1 cellular context compared by ENCODE assay signal in genomic region chr1:200406161-200406797, GRCh38.
TF ChIP-seq lines count a peak whose summit lies in the region.

No MANE protein-coding gene starts in this region.

TF ChIP-seq in WTC11, 78 proteins besides CTCF, POLR2A, EP300 and RAD21 (continued from another document):
- no peak for TF ChIP-seq ZBTB43 (CRISPR knock-in tag; IDR thresholded peaks at IDR 0.05)
- no peak for TF ChIP-seq SP1 (CRISPR knock-in tag; conservative IDR thresholded peaks at IDR 0.05)
- TF ChIP-seq E2F1 (CRISPR knock-in tag; IDR thresholded peaks at IDR 0.05) = no peak
- no peak for TF ChIP-seq FOXK1 (CRISPR knock-in tag; IDR thresholded peaks at IDR 0.05)
- no peak for TF ChIP-seq ZSCAN18 (CRISPR knock-in tag; IDR thresholded peaks at IDR 0.05)
- TF ChIP-seq, protein P1, sequence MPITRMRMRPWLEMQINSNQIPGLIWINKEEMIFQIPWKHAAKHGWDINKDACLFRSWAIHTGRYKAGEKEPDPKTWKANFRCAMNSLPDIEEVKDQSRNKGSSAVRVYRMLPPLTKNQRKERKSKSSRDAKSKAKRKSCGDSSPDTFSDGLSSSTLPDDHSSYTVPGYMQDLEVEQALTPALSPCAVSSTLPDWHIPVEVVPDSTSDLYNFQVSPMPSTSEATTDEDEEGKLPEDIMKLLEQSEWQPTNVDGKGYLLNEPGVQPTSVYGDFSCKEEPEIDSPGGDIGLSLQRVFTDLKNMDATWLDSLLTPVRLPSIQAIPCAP (CRISPR knock-in tag; IDR thresholded peaks at IDR 0.05) = no peak
- TF ChIP-seq, protein P2, sequence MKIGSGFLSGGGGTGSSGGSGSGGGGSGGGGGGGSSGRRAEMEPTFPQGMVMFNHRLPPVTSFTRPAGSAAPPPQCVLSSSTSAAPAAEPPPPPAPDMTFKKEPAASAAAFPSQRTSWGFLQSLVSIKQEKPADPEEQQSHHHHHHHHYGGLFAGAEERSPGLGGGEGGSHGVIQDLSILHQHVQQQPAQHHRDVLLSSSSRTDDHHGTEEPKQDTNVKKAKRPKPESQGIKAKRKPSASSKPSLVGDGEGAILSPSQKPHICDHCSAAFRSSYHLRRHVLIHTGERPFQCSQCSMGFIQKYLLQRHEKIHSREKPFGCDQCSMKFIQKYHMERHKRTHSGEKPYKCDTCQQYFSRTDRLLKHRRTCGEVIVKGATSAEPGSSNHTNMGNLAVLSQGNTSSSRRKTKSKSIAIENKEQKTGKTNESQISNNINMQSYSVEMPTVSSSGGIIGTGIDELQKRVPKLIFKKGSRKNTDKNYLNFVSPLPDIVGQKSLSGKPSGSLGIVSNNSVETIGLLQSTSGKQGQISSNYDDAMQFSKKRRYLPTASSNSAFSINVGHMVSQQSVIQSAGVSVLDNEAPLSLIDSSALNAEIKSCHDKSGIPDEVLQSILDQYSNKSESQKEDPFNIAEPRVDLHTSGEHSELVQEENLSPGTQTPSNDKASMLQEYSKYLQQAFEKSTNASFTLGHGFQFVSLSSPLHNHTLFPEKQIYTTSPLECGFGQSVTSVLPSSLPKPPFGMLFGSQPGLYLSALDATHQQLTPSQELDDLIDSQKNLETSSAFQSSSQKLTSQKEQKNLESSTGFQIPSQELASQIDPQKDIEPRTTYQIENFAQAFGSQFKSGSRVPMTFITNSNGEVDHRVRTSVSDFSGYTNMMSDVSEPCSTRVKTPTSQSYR (CRISPR knock-in tag; IDR thresholded peaks at IDR 0.05) = no peak
